In the genomic region with DNA sequence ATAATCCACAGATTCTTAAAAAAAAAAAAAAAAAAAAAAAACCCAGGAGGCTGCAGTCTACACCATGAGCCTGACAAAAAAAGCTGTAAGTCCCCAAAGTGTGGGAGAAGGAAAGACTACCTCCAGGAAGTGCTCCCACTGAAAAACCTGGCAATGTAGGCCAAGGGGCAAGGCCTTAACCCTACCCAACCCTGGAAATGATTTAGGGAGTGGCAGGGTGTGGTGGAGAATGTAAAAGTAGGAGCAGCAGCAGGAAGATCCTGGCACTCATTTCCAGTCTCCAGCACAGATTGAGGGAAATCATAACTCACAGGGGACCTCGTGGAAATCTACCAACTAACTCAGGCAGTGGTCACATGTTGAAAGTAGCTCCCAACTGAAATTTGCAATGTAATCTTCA, we compare ENCODE assay signal across 1 cellular context.
TF ChIP-seq lines count a peak whose summit lies in the region.

No MANE protein-coding gene starts in this region.

TF ChIP-seq in H1, 55 proteins besides CTCF, POLR2A, EP300 and RAD21:
- TF ChIP-seq MAFK (IDR thresholded peaks at IDR 0.05; ENCODE audit: low read depth, low read length) (no peak), POLR2AphosphoS5 (IDR thresholded peaks at IDR 0.05; ENCODE audit: low read depth, low read length) (no peak), RBBP5 (IDR thresholded peaks at IDR 0.05; ENCODE audit: borderline replicate concordance, low read depth, low read length) (no peak)
TF ChIP-seq in H1: peak in this region for 0.
